ENCODE assay signal across 15 cellular contexts in genomic region chr1:184424945-184425344, GRCh38.
A peak's percentile ranks its signal among the peaks of the same experiment; 100 is the strongest.
DNase-seq lines count a peak whose midpoint lies in the region; ATAC-seq and TF ChIP-seq lines count a peak whose summit lies in the region.
"Had no signal": no experiment of that assay in that cellular context is flagged by ENCODE, and none has a peak within 500 bp of the region (broad histone marks: within the 10 kb centered on the region; RNA-seq: fewer than 3 reads in every experiment).

No MANE protein-coding gene starts in this region.

- H3K4me3 ChIP-seq in RWPE2 (ENCODE audit: severe bottlenecking) (no peak overlapping the region), retinal pigment epithelial cell (ENCODE audit: low read length) (no peak overlapping the region)
- H3K4me3 ChIP-seq: BLaER1 treated with 17β-estradiol and CSF1 and Interleukin-3, amounts not matched to agents 10 nM and 100 nM; SJSA1 had no signal

- no peak for TF ChIP-seq CTCF in 22Rv1 (IDR thresholded peaks at IDR 0.05)
- TF ChIP-seq CTCF in RWPE2 (IDR thresholded peaks at IDR 0.05; ENCODE audit: poor library complexity, severe bottlenecking), result no peak
- TF ChIP-seq CTCF in retinal pigment epithelial cell (conservative IDR thresholded peaks at IDR 0.05; ENCODE audit: low read depth, low read length), result no peak

- H3K4me1 ChIP-seq in RWPE2 (ENCODE audit: insufficient read depth, poor library complexity, severe bottlenecking), result peaks cover 34% of the 10 kb centered on the region

- H3K9me3 ChIP-seq in RWPE2 (ENCODE audit: severe bottlenecking), result no peaks in the 10 kb centered on the region
- H3K9me3 ChIP-seq: SJSA1 had no signal

- no peak for DNase-seq in RWPE2 (ENCODE audit: low spot score)
- no peak for DNase-seq in epithelial cell of prostate (ENCODE audit: low read depth, low spot score)
- DNase-seq in retinal pigment epithelial cell (ENCODE audit: low read depth), result peak; percentile 8
- DNase-seq in stimulated activated CD4-positive, alpha-beta T cell treated with anti-CD3 and anti-CD28 coated beads, Interleukin-4, amount 100 ng/mL, for 24 hours, result no peak
- DNase-seq: DND-41, IMR-90, NCI-H187, NCI-H446, RPMI8226 had no signal

- H3K27ac ChIP-seq in 22Rv1 (peak overlapping the region; percentile 92), RWPE2 (ENCODE audit: poor library complexity, severe bottlenecking) (peak overlapping the region; percentile 85), epithelial cell of prostate (peak overlapping the region; percentile 81)
- H3K27ac ChIP-seq: BLaER1 treated with 17β-estradiol and CSF1 and Interleukin-3, amounts not matched to agents 10 nM and 100 nM; SJSA1 had no signal

- ATAC-seq in RWPE2 (ENCODE audit: low read depth) (no peak), GM21447 (IDR thresholded peaks at IDR 0.05; ENCODE audit: unreplicated experiment) (no peak), HG02970 (IDR thresholded peaks at IDR 0.05; ENCODE audit: low FRiP score, unreplicated experiment) (no peak), GM21619 (IDR thresholded peaks at IDR 0.05; ENCODE audit: unreplicated experiment) (no peak)

- H3K27me3 ChIP-seq in RWPE2 (ENCODE audit: insufficient read depth, poor library complexity, severe bottlenecking), result no peaks in the 10 kb centered on the region
- H3K27me3 ChIP-seq: BLaER1 treated with 17β-estradiol and CSF1 and Interleukin-3, amounts not matched to agents 10 nM and 100 nM; SJSA1 had no signal

- no peaks in the 10 kb centered on the region for H3K36me3 ChIP-seq in RWPE2 (ENCODE audit: low read depth)
- H3K36me3 ChIP-seq: SJSA1 had no signal
